14 cellular contexts compared by ENCODE assay signal in the genomic region with DNA sequence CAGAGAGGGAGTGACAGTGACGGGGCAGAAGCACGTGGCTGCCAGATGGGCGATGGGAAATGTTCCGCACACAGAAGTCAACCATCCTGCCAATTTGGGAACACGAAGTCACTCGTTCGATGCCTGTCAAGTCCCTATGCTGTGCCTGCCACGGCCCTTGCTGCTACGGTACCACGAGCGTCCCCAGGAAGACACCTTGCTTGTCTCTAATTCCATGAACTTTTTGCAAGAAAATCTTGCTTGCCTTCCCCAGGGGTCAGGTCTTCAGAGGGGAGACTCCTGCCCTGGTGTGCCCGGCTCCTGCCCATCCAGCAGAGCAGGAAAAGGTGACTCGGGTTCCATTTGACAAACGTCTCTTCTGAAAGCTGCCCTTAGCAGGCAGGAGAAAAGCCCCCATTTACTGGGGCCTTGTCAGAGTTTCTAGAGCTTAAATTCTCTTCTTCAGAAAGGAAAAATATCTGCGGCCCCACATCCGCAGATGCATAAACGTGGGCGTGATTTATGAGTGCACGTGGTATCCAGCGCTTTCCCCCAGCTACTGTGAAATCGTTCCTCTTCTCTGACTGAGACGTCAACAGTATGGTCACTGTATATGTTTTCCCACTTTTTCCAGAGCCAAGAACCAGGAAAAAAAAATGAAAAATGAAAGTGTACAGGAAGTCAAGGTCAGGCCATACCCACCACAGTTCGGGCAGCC. TPM values are rescaled to one million over a fixed set of nuclear protein-coding genes. Genes with fewer than 3 reads are reported as not detected.
DNase-seq lines count a peak whose midpoint lies in the region; ATAC-seq, FAIRE-seq and TF ChIP-seq lines count a peak whose summit lies in the region.
"Had no signal": no experiment of that assay in that cellular context is flagged by ENCODE, and none has a peak within 500 bp of the region (broad histone marks: within the 10 kb centered on the region; RNA-seq: fewer than 3 reads in every experiment).

No MANE protein-coding gene starts in this region.

- no peak for TF ChIP-seq POLR2A in K562 (conservative IDR thresholded peaks at IDR 0.05)
- no peak for TF ChIP-seq POLR2A in spleen (IDR thresholded peaks at IDR 0.05)

- ATAC-seq in RWPE2 (ENCODE audit: low read depth) (no peak), K562 (no peak; the same call in 2 of the 3 replicates), HG03520 (IDR thresholded peaks at IDR 0.05; ENCODE audit: unreplicated experiment) (no peak), HG02884 (IDR thresholded peaks at IDR 0.05; ENCODE audit: unreplicated experiment) (no peak)

- intact Hi-C loops in K562 (cut with micrococcal nuclease) = no loop called here
- intact Hi-C loops in spleen (cut with DNase I; ENCODE audit: low total_unique reads) = no loop called here

- peak overlapping the region in 1 of 2 experiments; percentile 36; a peak in 1 of 4 replicates for H3K9ac ChIP-seq in K562 (ENCODE audit: insufficient read depth in 1 of 2, low read depth in 2 of 2, low read length in 2 of 2)

- H3K4me3 ChIP-seq in CD8-positive, alpha-beta memory T cell (ENCODE audit: low read length) = no peak overlapping the region
- H3K4me3 ChIP-seq in RWPE2 (ENCODE audit: severe bottlenecking) = no peak overlapping the region
- H3K4me3 ChIP-seq in K562 = no peak overlapping the region
- H3K4me3 ChIP-seq in spleen = peak overlapping the region in 2 of 8 donors; percentile 13 to 52
- H3K4me3 ChIP-seq: esophagus squamous epithelium, skin epidermis, tibial artery had no signal

- BruUV-seq in K562 (replicated peaks; lab: Mats Ljungman, UMichigan) = no TSS peak

- no peaks in the 10 kb centered on the region for H3K9me3 Mint-ChIP-seq in CD8-positive, alpha-beta memory T cell

- TF ChIP-seq CTCF in RWPE2 (IDR thresholded peaks at IDR 0.05; ENCODE audit: poor library complexity, severe bottlenecking) (no peak), K562 (IDR thresholded peaks at IDR 0.05 in 2 of 3, conservative IDR thresholded peaks at IDR 0.05 in 1 of 3; ENCODE audit: insufficient read depth in 2 of 3, low read depth in 1 of 3, low read length in 3 of 3) (no peak), spleen (IDR thresholded peaks at IDR 0.05 in 8 of 11, conservative IDR thresholded peaks at IDR 0.05 in 3 of 11) (no peak)

- H3K4me2 ChIP-seq in K562 (ENCODE audit: insufficient read depth, low read length) = peak overlapping the region; percentile 6; the same call in 1 of the 2 replicates

- TF ChIP-seq RAD21 in K562 (CRISPR knock-in tag; conservative IDR thresholded peaks at IDR 0.05 in 1 of 2, IDR thresholded peaks at IDR 0.05 in 1 of 2) = no peak

- TF ChIP-seq EP300 in K562 (IDR thresholded peaks at IDR 0.05; ENCODE audit: low read length) = no peak

- no peaks in the 10 kb centered on the region for H3K36me3 Mint-ChIP-seq in CD8-positive, alpha-beta memory T cell

- no peak overlapping the region; the same call in 1 of the 2 replicates for H2AFZ ChIP-seq in K562 (ENCODE audit: low read depth, low read length)

- H3K9me3 ChIP-seq in CD8-positive, alpha-beta memory T cell (ENCODE audit: low read length) = no peaks in the 10 kb centered on the region
- H3K9me3 ChIP-seq in RWPE2 (ENCODE audit: severe bottlenecking) (no peaks in the 10 kb centered on the region), K562 (replicated peaks; ENCODE audit: control insufficient read depth, insufficient read depth, low read depth, low read length) (no peaks in the 10 kb centered on the region), spleen (no peaks in the 10 kb centered on the region)
- H3K9me3 ChIP-seq: esophagus squamous epithelium, tibial artery had no signal

- peaks cover 2 to 12% of the 10 kb centered on the region in 2 donors for H3K27me3 Mint-ChIP-seq in CD8-positive, alpha-beta memory T cell

- 59% methylated on average over 22 of the region's 23 CpGs for WGBS in K562 (ENCODE audit: insufficient coverage, low coverage, missing lambda C conversion rate)
- WGBS in spleen, 5 donors = 48 to 67% (median 54%) methylated on average over 23 of the region's 23 CpGs

- peaks cover 3 to 13% (median 3%) of the 10 kb centered on the region in 3 donors for H3K4me1 Mint-ChIP-seq in CD8-positive, alpha-beta memory T cell

- FAIRE-seq in K562 (lab: Jason Lieb, UNC) = no peak
- FAIRE-seq: HepG2 had no signal

- H3K36me3 ChIP-seq in CD8-positive, alpha-beta memory T cell (ENCODE audit: insufficient read depth, low read length) = no peaks in the 10 kb centered on the region
- H3K36me3 ChIP-seq in RWPE2 (ENCODE audit: low read depth) (no peaks in the 10 kb centered on the region), K562 (ENCODE audit: control insufficient read depth, insufficient read depth, low read length) (no peaks in the 10 kb centered on the region), spleen (no peaks in the 10 kb centered on the region)
- H3K36me3 ChIP-seq: esophagus squamous epithelium, tibial artery had no signal

- H3K4me3 Mint-ChIP-seq in CD8-positive, alpha-beta memory T cell = peak overlapping the region in 6 of 7 donors; percentile 34 to 70 (median 48)

- in situ Hi-C loops in K562 (cut with MboI) = loop anchor here (25.0 kb wide), 1 partner anchor 397 kb away; a partner anchor contains a TSS

- no peaks in the 10 kb centered on the region for H3K79me2 ChIP-seq in K562 (ENCODE audit: control insufficient read depth, insufficient read depth, low read length)

- H3K27ac Mint-ChIP-seq in CD8-positive, alpha-beta memory T cell = peak overlapping the region in 3 of 8 donors; percentile 43 to 70 (median 50)

- no peaks in the 10 kb centered on the region for H4K20me1 ChIP-seq in K562 (replicated peaks; ENCODE audit: control insufficient read depth, insufficient read depth, low read length)

- H3K4me1 ChIP-seq in CD8-positive, alpha-beta memory T cell (ENCODE audit: insufficient read depth, low read length) = no peaks in the 10 kb centered on the region
- H3K4me1 ChIP-seq in RWPE2 (ENCODE audit: insufficient read depth, poor library complexity, severe bottlenecking) = peaks cover 16% of the 10 kb centered on the region
- peaks cover 10 to 14% of the 10 kb centered on the region in 2 experiments; a peak in 4 of 5 replicates for H3K4me1 ChIP-seq in K562 (replicated peaks in 1 of 2; ENCODE audit: control insufficient read depth in 2 of 2, insufficient read depth in 2 of 2, low read length in 2 of 2)
- H3K4me1 ChIP-seq in spleen = peaks cover 0 to 12% (median 8%) of the 10 kb centered on the region in 6 donors

- peak in 2 of 5 donors; percentile 26 to 48 for DNase-seq in CD8-positive, alpha-beta memory T cell
- DNase-seq in RWPE2 (ENCODE audit: low spot score) (peak; percentile 78), K562 (ENCODE audit: extremely low read depth in 1 of 4, low spot score in 3 of 4) (no peak), spleen (peak; percentile 45), NCI-H2107 treated with DMSO at 0.1 percent for 48 hours (lab: John Stamatoyannopoulos, UW; ENCODE audit: unreplicated experiment) (no peak), NCI-H187 (lab: John Stamatoyannopoulos, UW) (no peak)
- DNase-seq: DMS 273 treated with DMSO at 0.1 percent for 48 hours, esophagus squamous epithelium, SW 1271 had no signal

- no peaks in the 10 kb centered on the region for H3K27me3 ChIP-seq in CD8-positive, alpha-beta memory T cell (ENCODE audit: insufficient read depth, low read length, poor library complexity, severe bottlenecking)
- H3K27me3 ChIP-seq in RWPE2 (ENCODE audit: insufficient read depth, poor library complexity, severe bottlenecking) (no peaks in the 10 kb centered on the region), K562 (ENCODE audit: control insufficient read depth in 2 of 2, insufficient read depth in 2 of 2, low read length in 2 of 2) (peaks cover 2 to 11% of the 10 kb centered on the region in 2 experiments; a peak in 2 of 5 replicates), spleen (replicated peaks in 1 of 7) (peaks cover 0 to 28% (median 0%) of the 10 kb centered on the region in 7 donors)
- H3K27me3 ChIP-seq: tibial artery had no signal

- no peaks in the 10 kb centered on the region for H3K9me1 ChIP-seq in K562 (ENCODE audit: control insufficient read depth, insufficient read depth, low read length)

- CTCF ChIA-PET in CD8-positive, alpha-beta memory T cell (lab: Charles Lee) = no interaction called here
- CTCF ChIA-PET in K562 (lab: Yijun Ruan, JAX; ENCODE audit: low intra/inter-chr PET ratio) = interaction anchor here (0.7 kb wide), 1 partner anchor 166 kb away, joined by 3 read pairs; no protein-coding TSS in a partner anchor

- POLR2A ChIA-PET in CD8-positive, alpha-beta memory T cell (lab: Charles Lee) = no interaction called here
- POLR2A ChIA-PET in K562 (lab: Yijun Ruan, JAX) = interaction anchor here (0.6 to 2.0 kb wide), 3 partner anchors 17 to 54 kb away, joined by 3 to 6 read pairs (median 3); a partner anchor contains a TSS

- H3K27ac ChIP-seq in CD8-positive, alpha-beta memory T cell (ENCODE audit: low read depth, low read length) = no peak overlapping the region
- H3K27ac ChIP-seq in RWPE2 (ENCODE audit: poor library complexity, severe bottlenecking) (no peak overlapping the region), K562 (ENCODE audit: extremely low read depth, low read depth, low read length) (no peak overlapping the region), spleen (no peak overlapping the region)
- H3K27ac ChIP-seq: esophagus squamous epithelium, tibial artery had no signal

RNA-seq across cellular contexts. Expression of a gene that starts 16.8 kb away (rescaled TPM):
- total RNA-seq in CD8-positive, alpha-beta memory T cell = 10 to 100 TPM; 69.2 to 72.8 TPM
- polyA plus RNA-seq in CD8-positive, alpha-beta memory T cell = 24.9 TPM
- total RNA-seq in K562 (2011; cell fraction: chromatin; rRNA removed; ENCODE audit: low replicate concordance) = 54.3 and 76.9 TPM in 2 replicates
- total RNA-seq in K562 (2011; cell fraction: nucleolus; rRNA removed) = 24.7 and 29.5 TPM in 2 replicates
- 41.9 and 47.4 TPM in 2 replicates for total RNA-seq in K562 (2011; cell fraction: nucleoplasm; rRNA removed)
- 11.9 and 14.7 TPM in 2 replicates for total RNA-seq in K562 (2014; rRNA removed)
- 13.4 and 14.3 TPM in 2 replicates for total RNA-seq in K562 (2014; rRNA removed; fragmentation: Illumina TruSeq; extraction: Trizol)
- 11.2 and 12.0 TPM in 2 replicates for total RNA-seq in K562 (2015; rRNA removed; fragmentation: Illumina TruSeq; extraction: Trizol)
- total RNA-seq in K562 (2021) = 26.9 and 30.2 TPM in 2 replicates
- 36.0 and 43.5 TPM in 2 replicates for polyA plus RNA-seq in K562 (2011; rRNA removed)
- 16.2 and 29.9 TPM in 2 replicates for polyA plus RNA-seq in K562 (2011; cell fraction: cytosol; rRNA removed)
- polyA plus RNA-seq in K562 (2011; cell fraction: nucleus; rRNA removed) = 46.7 and 52.7 TPM in 2 replicates
- polyA plus RNA-seq in K562 (2012) = 31.3 and 42.9 TPM in 2 replicates
- 37.8 and 38.4 TPM in 2 replicates for polyA plus RNA-seq in K562 (2014; fragmentation: Illumina TruSeq; extraction: Trizol)
- polyA plus RNA-seq in K562 (2014; fragmentation: Nextera tagmentation; extraction: Ambion mirVana) = 1 to 10 TPM; 4.4 to 4.9 TPM
- polyA plus RNA-seq in K562 (2014; rRNA removed) = 39.5 and 45.4 TPM in 2 replicates
- polyA minus RNA-seq in K562 (2011; rRNA and poly(A)+ RNA removed) = 38.4 and 46.9 TPM in 2 replicates
- polyA minus RNA-seq in K562 (2011; cell fraction: cytosol; rRNA and poly(A)+ RNA removed) = 11.9 and 17.3 TPM in 2 replicates
- 16.7 and 25.8 TPM in 2 replicates for polyA minus RNA-seq in K562 (2011; cell fraction: nucleus; rRNA and poly(A)+ RNA removed)
- 100 to 1,000 TPM in 1 of 7 donors, 10 to 100 TPM in 6; 62.6 to 105 (median 83.6) TPM for total RNA-seq in spleen
- 10 to 100 TPM; 34.4 to 47.3 (median 43.5) TPM for polyA plus RNA-seq in spleen

RNA-seq across cellular contexts. Expression of a gene that starts 58.3 kb away (rescaled TPM):
- total RNA-seq in CD8-positive, alpha-beta memory T cell = 10 to 100 TPM; 15.3 to 18.6 TPM
- 6.8 TPM for polyA plus RNA-seq in CD8-positive, alpha-beta memory T cell
- total RNA-seq in K562 (2011; cell fraction: chromatin; rRNA removed; ENCODE audit: low replicate concordance) = 5.5 and 12.5 TPM in 2 replicates
- 9.0 and 10.3 TPM in 2 replicates for total RNA-seq in K562 (2011; cell fraction: nucleolus; rRNA removed)
- total RNA-seq in K562 (2011; cell fraction: nucleoplasm; rRNA removed) = 6.3 and 7.2 TPM in 2 replicates
- total RNA-seq in K562 (2014; rRNA removed) (1.1 and 1.4 TPM in 2 replicates), K562 (2014; rRNA removed; fragmentation: Illumina TruSeq; extraction: Trizol) (0.22 and 0.29 TPM in 2 replicates), K562 (2015; rRNA removed; fragmentation: Illumina TruSeq; extraction: Trizol) (1.7 and 1.9 TPM in 2 replicates), K562 (2021) (2.3 and 3.9 TPM in 2 replicates), spleen (10 to 100 TPM; 31.7 to 61.7 (median 56.4) TPM)
- polyA plus RNA-seq in K562 (2011; rRNA removed) (0.36 and 1.6 TPM in 2 replicates), K562 (2014; fragmentation: Illumina TruSeq; extraction: Trizol) (0.94 and 1.8 TPM in 2 replicates), K562 (2014; fragmentation: Nextera tagmentation; extraction: Ambion mirVana) (under 1 TPM; 0.04 to 0.07 TPM), K562 (2014; rRNA removed) (5.0 and 5.6 TPM in 2 replicates), spleen (10 to 100 TPM; 19.3 to 56.7 (median 50.6) TPM)
- polyA plus RNA-seq in K562 (2011; cell fraction: cytosol; rRNA removed) = 0.16 and 0.62 TPM in 2 replicates
- polyA plus RNA-seq in K562 (2011; cell fraction: nucleus; rRNA removed) = 23.5 and 26.4 TPM in 2 replicates
- 3.4 and 7.1 TPM in 2 replicates for polyA plus RNA-seq in K562 (2012)
- 0.21 and 0.27 TPM in 2 replicates for polyA minus RNA-seq in K562 (2011; rRNA and poly(A)+ RNA removed)
- 0.95 and 1.0 TPM in 2 replicates for polyA minus RNA-seq in K562 (2011; cell fraction: cytosol; rRNA and poly(A)+ RNA removed)
- 3.3 and 4.0 TPM in 2 replicates for polyA minus RNA-seq in K562 (2011; cell fraction: nucleus; rRNA and poly(A)+ RNA removed)

Comparison
In these comparisons a context has a peak if more than half of its experiments do, and no peak if none do; other contexts are left out.
1. DNase-seq: peak in RWPE2 (single experiment) and spleen (single experiment); none in K562 (0 of 4), NCI-H2107 treated with DMSO at 0.1 percent for 48 hours (single experiment) and NCI-H187 (0 of 2).